Comparison of ENCODE assay signal across 17 cellular contexts in genomic region chr7:155097338-155097737, GRCh38. TPM values are rescaled to one million over a fixed set of nuclear protein-coding genes. Genes with fewer than 3 reads are reported as not detected.
DNase-seq lines count a peak whose midpoint lies in the region; ATAC-seq and TF ChIP-seq lines count a peak whose summit lies in the region.
"Had no signal": no experiment of that assay in that cellular context is flagged by ENCODE, and none has a peak within 500 bp of the region (broad histone marks: within the 10 kb centered on the region; RNA-seq: fewer than 3 reads in every experiment).

No MANE protein-coding gene starts in this region.

- no peak overlapping the region for H2AFZ ChIP-seq in PC-3 (ENCODE audit: low read length)

- H3K27ac ChIP-seq in PC-3 (ENCODE audit: low read length) = no peak overlapping the region
- H3K27ac ChIP-seq: BLaER1 treated with 17β-estradiol and CSF1 and Interleukin-3, amounts not matched to agents 10 nM and 100 nM had no signal

- DNase-seq in LoVo (ENCODE audit: low spot score) (peak; percentile 11), NCI-H526 treated with DMSO at 0.1 percent for 48 hours (lab: John Stamatoyannopoulos, UW) (peak; percentile 62), PC-3 (peak; percentile 30), mucosa of descending colon (no peak), T-helper 9 cell (no peak), inferior parietal cortex (ENCODE audit: extremely low spot score) (no peak)
- DNase-seq: Calu3; CD8-positive, alpha-beta T cell; DMS79 treated with DMSO at 0.1 percent for 48 hours; GF-D8; GOT3; H7; HFFc6 had no signal

- no TSS peak for BruUV-seq in PC-3 (replicated peaks; lab: Mats Ljungman, UMichigan)

- no peaks in the 10 kb centered on the region for H4K20me1 ChIP-seq in PC-3 (ENCODE audit: low read length)
- H4K20me1 ChIP-seq: BLaER1 treated with 17β-estradiol and CSF1 and Interleukin-3, amounts not matched to agents 10 nM and 100 nM had no signal

- H3K79me2 ChIP-seq in PC-3 (ENCODE audit: low read length) = no peaks in the 10 kb centered on the region

- no peaks in the 10 kb centered on the region for H3F3A ChIP-seq in PC-3 (ENCODE audit: low read length, unreplicated experiment)

- peaks cover 27% of the 10 kb centered on the region for H3K27me3 ChIP-seq in PC-3 (ENCODE audit: low read length)
- H3K27me3 ChIP-seq: BLaER1 treated with 17β-estradiol and CSF1 and Interleukin-3, amounts not matched to agents 10 nM and 100 nM had no signal

- H3K36me3 ChIP-seq in PC-3 (ENCODE audit: low read depth, low read length) (no peaks in the 10 kb centered on the region), mucosa of descending colon (ENCODE audit: low read depth) (no peaks in the 10 kb centered on the region)
- H3K36me3 ChIP-seq: BLaER1 treated with 17β-estradiol and CSF1 and Interleukin-3, amounts not matched to agents 10 nM and 100 nM had no signal

- peaks cover 8% of the 10 kb centered on the region; the same call in 1 of the 2 replicates for H3K4me1 ChIP-seq in PC-3 (ENCODE audit: insufficient read depth, low read length)
- no peaks in the 10 kb centered on the region for H3K4me1 ChIP-seq in mucosa of descending colon (ENCODE audit: low read depth)

- TF ChIP-seq CTCF in PC-3 (conservative IDR thresholded peaks at IDR 0.05; ENCODE audit: low read depth, low read length) (no peak), mucosa of descending colon (IDR thresholded peaks at IDR 0.05) (no peak)

- intact Hi-C loops in PC-3 (cut with micrococcal nuclease) (no loop called here), mucosa of descending colon (cut with DNase I, micrococcal nuclease) (no loop called here)

- CTCF ChIA-PET in PC-3 (lab: Charles Lee) = no interaction called here

- POLR2A ChIA-PET in PC-3 (lab: Charles Lee; ENCODE audit: unreplicated experiment) = no interaction called here

- peak; percentile 92 for ATAC-seq in PC-3
- ATAC-seq in mucosa of descending colon = peak; percentile 76
- ATAC-seq: CD8-positive, alpha-beta T cell; HCT116 had no signal

- H3K4me2 ChIP-seq in PC-3 (ENCODE audit: low read length) = no peak overlapping the region
- H3K4me2 ChIP-seq: BLaER1 treated with 17β-estradiol and CSF1 and Interleukin-3, amounts not matched to agents 10 nM and 100 nM had no signal

- H3K9ac ChIP-seq in PC-3 (ENCODE audit: low read length) = no peak overlapping the region
- H3K9ac ChIP-seq: BLaER1 treated with 17β-estradiol and CSF1 and Interleukin-3, amounts not matched to agents 10 nM and 100 nM had no signal

- H3K9me2 ChIP-seq in PC-3 (replicated peaks; ENCODE audit: low read length) = no peaks in the 10 kb centered on the region

- H3K9me3 ChIP-seq in PC-3 (ENCODE audit: low read length) (no peaks in the 10 kb centered on the region), mucosa of descending colon (peaks cover 3% of the 10 kb centered on the region)

- H3K4me3 ChIP-seq in PC-3 (ENCODE audit: low read length) = no peak overlapping the region
- no peak overlapping the region for H3K4me3 ChIP-seq in mucosa of descending colon
- H3K4me3 ChIP-seq: BLaER1 treated with 17β-estradiol and CSF1 and Interleukin-3, amounts not matched to agents 10 nM and 100 nM had no signal

RNA-seq across cellular contexts. Expression of gene HTR5A, which starts 27.2 kb away (rescaled TPM):
- total RNA-seq in PC-3 (2014; rRNA removed) = not detected in 2 replicates
- total RNA-seq in mucosa of descending colon = not detected
- total RNA-seq: A172; B cell; Calu3; CD8-positive, alpha-beta T cell; H7; HFFc6 had no signal

Comparison
In these comparisons a context has a peak if more than half of its experiments do, and no peak if none do; other contexts are left out.
1. DNase-seq: peak in LoVo (single experiment), NCI-H526 treated with DMSO at 0.1 percent for 48 hours (single experiment) and PC-3 (single experiment); none in mucosa of descending colon (0 of 3), T-helper 9 cell (single experiment) and inferior parietal cortex (single experiment).